In the genomic region with DNA sequence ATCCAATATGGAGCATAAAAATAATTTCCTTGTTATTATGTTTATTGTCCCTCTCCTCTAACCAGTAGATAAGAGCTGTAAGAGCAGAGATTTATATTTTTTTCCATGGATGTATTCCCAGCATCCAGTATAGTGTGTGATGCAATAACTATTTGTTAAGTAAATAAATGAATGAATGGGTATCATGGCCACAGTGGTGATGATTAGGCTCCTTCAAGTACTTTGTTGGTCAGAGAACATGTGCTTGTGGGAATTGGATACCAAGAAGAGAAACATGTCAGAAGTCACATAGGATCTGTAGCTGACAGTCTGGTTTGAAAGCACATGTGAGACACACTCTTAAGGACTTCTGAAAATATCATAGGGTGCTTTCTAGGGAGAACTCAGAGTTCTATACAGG, we compare ENCODE assay signal across 17 cellular contexts.
"Had no signal": no experiment of that assay in that cellular context is flagged by ENCODE, and none has a peak within 500 bp of the region (broad histone marks: within the 10 kb centered on the region; RNA-seq: fewer than 3 reads in every experiment).

No MANE protein-coding gene starts in this region.

- H3K27ac ChIP-seq: neutrophil, prostate gland, sigmoid colon had no signal

- H3K36me3 ChIP-seq: neutrophil, prostate gland, sigmoid colon had no signal

- H3K4me1 ChIP-seq: prostate gland, sigmoid colon had no signal

- ATAC-seq: left colon; naive thymus-derived CD4-positive, alpha-beta T cell had no signal

- DNase-seq: activated CD4-positive, alpha-beta T cell treated with anti-CD3 and anti-CD28 coated beads, Interleukin-2, amount 10 ng/mL, durations not matched to agents 7 days and 5 days; activated CD4-positive, CD25-positive, alpha-beta regulatory T cell; activated naive CD4-positive, alpha-beta T cell treated with anti-CD3 and anti-CD28 coated beads, Interleukin-2, amount 10 ng/mL, durations not matched to agents 7 days and 5 days; cerebellar nuclear complex; dermis blood vessel endothelial cell; endodermal cell; left colon; naive thymus-derived CD4-positive, alpha-beta T cell; sigmoid colon; stimulated activated CD4-positive, alpha-beta T cell treated with anti-CD3 and anti-CD28 coated beads, Interleukin-12 subunit alpha, Interleukin-12 subunit beta, amount 100 ng/mL, for 4 hours; stimulated activated naive CD4-positive, alpha-beta T cell; substantia nigra; T-helper 2 cell; trophoblast cell had no signal

- H3K27me3 ChIP-seq: neutrophil, sigmoid colon had no signal

- H3K4me3 ChIP-seq: lung, prostate gland, sigmoid colon had no signal
